8 cellular contexts compared by ENCODE assay signal in genomic region chr14:55102141-55102547, GRCh38. TPM values are rescaled to one million over a fixed set of nuclear protein-coding genes. Genes with fewer than 3 reads are reported as not detected.
DNase-seq lines count a peak whose midpoint lies in the region; ATAC-seq, FAIRE-seq and TF ChIP-seq lines count a peak whose summit lies in the region.

No MANE protein-coding gene starts in this region.

- peak; percentile 48 for DNase-seq in activated gamma-delta T cell treated with Interleukin-2 at 50 U/mL for 16 hours
- DNase-seq in activated gamma-delta T cell (lab: John Stamatoyannopoulos, UW): no peak
- DNase-seq in MV-4-11 (lab: John Stamatoyannopoulos, UW): peak; percentile 89
- peak in 3 of 5 donors; percentile 9 to 90 (median 11) for DNase-seq in T-helper 1 cell
- DNase-seq in bronchial epithelial cell (ENCODE audit: low read depth): peak; percentile 92
- DNase-seq in stimulated activated CD4-positive, alpha-beta T cell treated with anti-CD3 and anti-CD28 coated beads, Interleukin-4, amount 100 ng/mL, for 1 hour: peak; percentile 10

- no peak overlapping the region for H3K4me3 ChIP-seq in bronchial epithelial cell (ENCODE audit: low read depth, low read length)

- H3K27ac ChIP-seq in layer of hippocampus (ENCODE audit: low read depth, low read length): peak overlapping the region; percentile 54

- FAIRE-seq in bronchial epithelial cell (lab: Jason Lieb, UNC): no peak

- H3K27me3 ChIP-seq in bronchial epithelial cell (ENCODE audit: control insufficient read depth, insufficient read depth, low read length) (no peaks in the 10 kb centered on the region), layer of hippocampus (ENCODE audit: control insufficient read depth, insufficient read depth, low read length) (no peaks in the 10 kb centered on the region)

- TF ChIP-seq CTCF in bronchial epithelial cell (IDR thresholded peaks at IDR 0.05; ENCODE audit: insufficient read depth, low read length, severe bottlenecking): no peak

- peak; percentile 65 for ATAC-seq in HG02588 (IDR thresholded peaks at IDR 0.05; ENCODE audit: unreplicated experiment)

- no peaks in the 10 kb centered on the region for H3K36me3 ChIP-seq in bronchial epithelial cell (ENCODE audit: control insufficient read depth, insufficient read depth, low read length)

RNA-seq across cellular contexts. Expression of gene LGALS3, which starts 26.9 kb away (rescaled TPM):
- total RNA-seq in bronchial epithelial cell: 198 and 253 TPM in 2 replicates

RNA-seq across cellular contexts. Expression of gene MAPK1IP1L, which starts 50.7 kb away (rescaled TPM):
- 12.1 and 12.7 TPM in 2 replicates for total RNA-seq in bronchial epithelial cell
